ENCODE assay signal across 24 cellular contexts in the genomic region with DNA sequence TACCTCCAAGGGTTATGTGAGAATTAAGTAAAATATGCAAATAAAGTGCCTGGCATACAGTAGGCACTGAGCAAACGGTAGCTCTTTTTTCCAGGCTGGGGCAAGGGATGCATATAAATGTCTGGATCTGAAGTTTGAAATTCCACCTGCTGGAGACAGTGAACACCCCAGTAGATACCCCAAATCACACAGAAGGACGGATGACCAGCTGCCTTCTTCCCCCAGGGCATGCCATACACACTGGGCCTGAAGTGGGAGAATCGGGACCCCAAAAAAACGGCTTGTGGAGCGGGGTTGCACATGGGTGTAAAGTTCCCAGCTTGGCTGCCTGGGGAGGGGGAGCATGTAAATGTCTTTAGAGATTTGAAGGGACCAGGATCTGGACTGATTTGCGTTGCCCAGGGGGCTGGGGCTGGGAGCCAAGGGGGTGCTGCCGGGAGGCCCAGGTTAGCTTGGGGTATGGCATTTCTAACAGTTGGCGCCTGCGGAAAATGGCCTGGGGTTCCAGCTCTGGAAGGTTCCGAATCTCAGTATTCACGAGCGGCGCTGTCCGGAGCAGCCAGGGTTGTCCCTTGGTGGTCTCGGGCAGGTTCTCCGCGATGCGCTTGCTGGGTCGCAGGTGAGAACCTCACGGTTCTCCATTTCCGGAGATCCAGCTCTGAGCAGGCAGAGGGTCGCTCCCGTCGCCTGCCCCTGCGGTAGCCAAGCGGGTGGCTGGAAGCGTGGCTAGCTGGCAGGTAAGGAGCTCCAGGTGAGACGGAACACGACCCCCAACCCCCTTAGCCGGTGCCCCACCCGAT. TPM values are rescaled to one million over a fixed set of nuclear protein-coding genes. Genes with fewer than 3 reads are reported as not detected.
DNase-seq lines count a peak whose midpoint lies in the region; ATAC-seq and TF ChIP-seq lines count a peak whose summit lies in the region.
"Had no signal": no experiment of that assay in that cellular context is flagged by ENCODE, and none has a peak within 500 bp of the region (broad histone marks: within the 10 kb centered on the region; RNA-seq: fewer than 3 reads in every experiment).

No MANE protein-coding gene starts in this region.

- CTCF ChIA-PET in CD4-positive, alpha-beta memory T cell (lab: Charles Lee; ENCODE audit: partially characterized antibody), result interaction anchor here (0.6 to 2.7 kb wide), 3 partner anchors 14 to 172 kb away, joined by 3 to 11 read pairs (median 4); no protein-coding TSS in a partner anchor

- H3K36me3 Mint-ChIP-seq in stimulated activated naive B cell treated with anti-CD40 and anti-IgM and Interleukin-4, amounts not matched to agents 10 μg/mL and 1 μg/mL and 100 μg/mL, for 72 hours, result peaks cover 0 to 2% of the 10 kb centered on the region in 2 donors
- H3K36me3 Mint-ChIP-seq in CD4-positive, alpha-beta memory T cell, result no peaks in the 10 kb centered on the region
- H3K36me3 Mint-ChIP-seq: CD4-positive, CD25-positive, alpha-beta regulatory T cell had no signal

- no peaks in the 10 kb centered on the region for H3K79me2 ChIP-seq in hepatocyte

- no peaks in the 10 kb centered on the region for H3K9me2 ChIP-seq in hepatocyte (replicated peaks; ENCODE audit: insufficient read depth)

- H3K9me3 ChIP-seq in left ventricle myocardium inferior (replicated peaks), result no peaks in the 10 kb centered on the region
- no peaks in the 10 kb centered on the region for H3K9me3 ChIP-seq in hepatocyte (ENCODE audit: low read depth)
- no peaks in the 10 kb centered on the region for H3K9me3 ChIP-seq in CD4-positive, alpha-beta memory T cell (ENCODE audit: control insufficient read depth in 1 of 2, low read length in 2 of 2)
- H3K9me3 ChIP-seq: sigmoid colon, thyroid gland had no signal

- no peaks in the 10 kb centered on the region for H4K20me1 ChIP-seq in hepatocyte (ENCODE audit: insufficient read depth, poor library complexity, severe bottlenecking)

- POLR2A ChIA-PET in CD4-positive, alpha-beta memory T cell (lab: Charles Lee; ENCODE audit: partially characterized antibody), result no interaction called here

- TF ChIP-seq CTCF in left ventricle myocardium inferior (IDR thresholded peaks at IDR 0.05; ENCODE audit: borderline replicate concordance) (no peak), VCaP (conservative IDR thresholded peaks at IDR 0.05) (no peak), hepatocyte (IDR thresholded peaks at IDR 0.05; ENCODE audit: poor library complexity) (no peak)

- H3K4me3 ChIP-seq in left ventricle myocardium inferior (peak overlapping the region; percentile 66), hepatocyte (no peak overlapping the region)
- no peak overlapping the region for H3K4me3 ChIP-seq in CD4-positive, alpha-beta memory T cell (ENCODE audit: low read length in 2 of 2)
- H3K4me3 ChIP-seq: thyroid gland had no signal

- H3K4me1 ChIP-seq in left ventricle myocardium inferior (peaks cover 21% of the 10 kb centered on the region), hepatocyte (ENCODE audit: insufficient read depth) (peaks cover 19% of the 10 kb centered on the region)
- H3K4me1 ChIP-seq in CD4-positive, alpha-beta memory T cell (ENCODE audit: insufficient read depth, low read length), result no peaks in the 10 kb centered on the region

- peak overlapping the region; percentile 56 for H3K27ac Mint-ChIP-seq in stimulated activated naive B cell treated with anti-CD40 and anti-IgM and Interleukin-4, amounts not matched to agents 10 μg/mL and 1 μg/mL and 100 μg/mL, for 72 hours
- H3K27ac Mint-ChIP-seq in CD4-positive, alpha-beta memory T cell, result no peak overlapping the region
- H3K27ac Mint-ChIP-seq: activated CD4-positive, alpha-beta T cell treated with anti-CD3 and anti-CD28 coated beads for 36 hours; CD4-positive, CD25-positive, alpha-beta regulatory T cell; nephron progenitor cell had no signal

- H3K27me3 ChIP-seq in left ventricle myocardium inferior (ENCODE audit: low read depth) (peaks cover 100% of the 10 kb centered on the region), hepatocyte (peaks cover 99% of the 10 kb centered on the region)
- H3K27me3 ChIP-seq in CD4-positive, alpha-beta memory T cell (ENCODE audit: insufficient read depth, low read length), result peaks cover 43% of the 10 kb centered on the region

- 14% methylated on average over 31 of the region's 31 CpGs for WGBS in hepatocyte (ENCODE audit: low lambda C conversion rate, missing lambda C conversion rate)

- intact Hi-C loops in left ventricle myocardium inferior (cut with micrococcal nuclease) (no loop called here), left cardiac atrium (cut with DNase I) (no loop called here)
- intact Hi-C loops in CD4-positive, alpha-beta memory T cell (cut with micrococcal nuclease), result no loop called here

- no peak overlapping the region for H3K4me3 Mint-ChIP-seq in stimulated activated naive B cell treated with anti-CD40 and anti-IgM and Interleukin-4, amounts not matched to agents 10 μg/mL and 1 μg/mL and 100 μg/mL, for 72 hours
- peak overlapping the region in 4 of 8 donors; percentile 42 to 76 (median 51) for H3K4me3 Mint-ChIP-seq in CD4-positive, alpha-beta memory T cell

- H3K27me3 Mint-ChIP-seq in stimulated activated naive B cell treated with anti-CD40 and anti-IgM and Interleukin-4, amounts not matched to agents 10 μg/mL and 1 μg/mL and 100 μg/mL, for 72 hours, result peaks cover 70 to 93% of the 10 kb centered on the region in 2 donors
- peaks cover 60 to 62% of the 10 kb centered on the region in 2 donors for H3K27me3 Mint-ChIP-seq in CD4-positive, alpha-beta memory T cell

- ATAC-seq in left cardiac atrium, result no peak
- no peak for ATAC-seq in stimulated activated naive B cell treated with anti-CD40 and anti-IgM and Interleukin-4, amounts not matched to agents 10 μg/mL and 1 μg/mL and 100 μg/mL, for 72 hours (replicated peaks)
- ATAC-seq: activated CD4-positive, alpha-beta T cell treated with anti-CD3 and anti-CD28 coated beads for 36 hours; SK-N-SH treated with all-trans-retinoic acid at 6 μM for 48 hours had no signal

- no peak for DNase-seq in left ventricle myocardium inferior
- no peak for DNase-seq in left cardiac atrium
- no peak for DNase-seq in hepatocyte (ENCODE audit: low spot score)
- DNase-seq in stimulated activated naive B cell treated with anti-CD40 and anti-IgM and Interleukin-4, amounts not matched to agents 10 μg/mL and 1 μg/mL and 100 μg/mL, for 72 hours, result no peak
- DNase-seq in NCI-H510A treated with DMSO at 0.1 percent for 48 hours (lab: John Stamatoyannopoulos, UW), result no peak
- no peak for DNase-seq in CD4-positive, alpha-beta memory T cell
- DNase-seq in NCI-H446 treated with DMSO at 0.1 percent for 48 hours (lab: John Stamatoyannopoulos, UW), result no peak
- DNase-seq: activated CD8-positive, alpha-beta memory T cell treated with anti-CD3 and anti-CD28 coated beads, Interleukin-2, amount 50 U/mL, for 4 hours; activated effector memory CD4-positive, alpha-beta T cell treated with Interleukin-2 at 50 U/mL for 16 hours; amniotic stem cell; CD4-positive, CD25-positive, alpha-beta regulatory T cell; GF-D8; mesenchymal stem cell; NCI-H1092 treated with DMSO at 0.1 percent for 48 hours; NCI-H2081; NCI-H446; nephron progenitor cell; sigmoid colon; stimulated activated naive CD4-positive, alpha-beta T cell had no signal

- H3K36me3 ChIP-seq in left ventricle myocardium inferior (no peaks in the 10 kb centered on the region), hepatocyte (replicated peaks; ENCODE audit: insufficient read depth, low read depth) (no peaks in the 10 kb centered on the region)
- H3K36me3 ChIP-seq in CD4-positive, alpha-beta memory T cell (ENCODE audit: insufficient read depth, low read length), result no peaks in the 10 kb centered on the region
- H3K36me3 ChIP-seq: sigmoid colon, thyroid gland had no signal

- H3K27ac ChIP-seq in left ventricle myocardium inferior (replicated peaks), result no peak overlapping the region
- H3K27ac ChIP-seq in VCaP, result peak overlapping the region; percentile 82
- no peak overlapping the region for H3K27ac ChIP-seq in hepatocyte
- no peak overlapping the region for H3K27ac ChIP-seq in CD4-positive, alpha-beta memory T cell (ENCODE audit: low read depth, low read length)
- H3K27ac ChIP-seq: RWPE1, sigmoid colon, thyroid gland had no signal

- peaks cover 1 to 18% of the 10 kb centered on the region in 2 donors for H3K4me1 Mint-ChIP-seq in stimulated activated naive B cell treated with anti-CD40 and anti-IgM and Interleukin-4, amounts not matched to agents 10 μg/mL and 1 μg/mL and 100 μg/mL, for 72 hours
- peaks cover under 1 to 21% (median 8%) of the 10 kb centered on the region in 4 donors for H3K4me1 Mint-ChIP-seq in CD4-positive, alpha-beta memory T cell
- H3K4me1 Mint-ChIP-seq: nephron progenitor cell had no signal

- H3K4me2 ChIP-seq in hepatocyte, result peak overlapping the region; percentile 82

- H2AFZ ChIP-seq in hepatocyte, result no peak overlapping the region

- H3K9me3 Mint-ChIP-seq in stimulated activated naive B cell treated with anti-CD40 and anti-IgM and Interleukin-4, amounts not matched to agents 10 μg/mL and 1 μg/mL and 100 μg/mL, for 72 hours, result no peaks in the 10 kb centered on the region
- H3K9me3 Mint-ChIP-seq in CD4-positive, alpha-beta memory T cell, result peaks cover 0 to 2% (median 0%) of the 10 kb centered on the region in 8 donors
- H3K9me3 Mint-ChIP-seq: nephron progenitor cell had no signal

RNA-seq across cellular contexts. Expression of gene POLG, which starts 42.6 kb away (rescaled TPM):
- 31.1 TPM for total RNA-seq in left ventricle myocardium inferior
- total RNA-seq in left cardiac atrium, result 10 to 100 TPM; 35.3 to 39.3 TPM
- total RNA-seq in hepatocyte, result 28.0 and 54.0 TPM in 2 replicates
- 34.0 and 44.1 TPM in 2 replicates for polyA plus RNA-seq in hepatocyte
- 100 to 1,000 TPM; 148 to 151 TPM for total RNA-seq in CD4-positive, alpha-beta memory T cell
- polyA plus RNA-seq in CD4-positive, alpha-beta memory T cell, result 10 to 100 TPM; 19.4 to 51.4 TPM
